8 cellular contexts compared by ENCODE assay signal in genomic region chr4:125317526-125317880, GRCh38. TPM values are rescaled to one million over a fixed set of nuclear protein-coding genes. Genes with fewer than 3 reads are reported as not detected.
DNase-seq lines count a peak whose midpoint lies in the region; ATAC-seq and TF ChIP-seq lines count a peak whose summit lies in the region.

No MANE protein-coding gene starts in this region.

- no TSS peak for BruUV-seq in A673 (replicated peaks; lab: Mats Ljungman, UMichigan)

- TF ChIP-seq CTCF in A673 (conservative IDR thresholded peaks at IDR 0.05; ENCODE audit: low read depth, low read length), result peak; percentile 81
- no peak for TF ChIP-seq CTCF in HEK293 (tag by site-specific recombination; IDR thresholded peaks at IDR 0.05)

- peak; percentile 69 for DNase-seq in A673 (ENCODE audit: low spot score)
- peak in 37 of 61 donors; percentile 3 to 52 (median 26) for DNase-seq in caudate nucleus (lab: John Stamatoyannopoulos, UW)
- peak; percentile 86 for DNase-seq in left kidney (ENCODE audit: low read depth, low spot score)
- DNase-seq in substantia nigra (lab: John Stamatoyannopoulos, UW), result peak in 37 of 49 donors; percentile 4 to 68 (median 38)
- DNase-seq in HAP-1 (ENCODE audit: low spot score in 2 of 2), result no peak

- no peaks in the 10 kb centered on the region for H3K9me3 ChIP-seq in A673 (ENCODE audit: low read depth, low read length, poor library complexity, severe bottlenecking)
- H3K9me3 ChIP-seq in HEK293 (ENCODE audit: control insufficient read depth, insufficient read depth, low read depth, low read length), result no peaks in the 10 kb centered on the region
- H3K9me3 ChIP-seq in HAP-1, result peaks cover 11% of the 10 kb centered on the region

- peaks cover 37% of the 10 kb centered on the region for H3K36me3 ChIP-seq in A673 (ENCODE audit: insufficient read depth, low read length, poor library complexity, severe bottlenecking)
- H3K36me3 ChIP-seq in HEK293 (ENCODE audit: control insufficient read depth in 2 of 2, insufficient read depth in 1 of 2, low read length in 2 of 2), result peaks cover 0 to 17% of the 10 kb centered on the region in 2 experiments; a peak in 1 of 3 replicates
- H3K36me3 ChIP-seq in HAP-1 (replicated peaks), result no peaks in the 10 kb centered on the region; the same call in none of the 2 replicates

- peaks cover 41% of the 10 kb centered on the region for H3K4me1 ChIP-seq in A673 (ENCODE audit: insufficient read depth, low read length, poor library complexity, severe bottlenecking)
- H3K4me1 ChIP-seq in HEK293 (ENCODE audit: control insufficient read depth, insufficient read depth, low read length), result peaks cover 12% of the 10 kb centered on the region
- peaks cover 18% of the 10 kb centered on the region for H3K4me1 ChIP-seq in HAP-1

- intact Hi-C loops in A673 (cut with micrococcal nuclease; ENCODE audit: unreplicated experiment), result loop anchor here (5.0 kb wide), 2 partner anchors 510 to 1640 kb away; no protein-coding TSS in a partner anchor

- H3K27me3 ChIP-seq in A673 (replicated peaks; ENCODE audit: insufficient read depth, low read depth, low read length, poor library complexity), result no peaks in the 10 kb centered on the region
- H3K27me3 ChIP-seq in HAP-1 (ENCODE audit: low read depth), result no peaks in the 10 kb centered on the region

- ATAC-seq in GM18502 (IDR thresholded peaks at IDR 0.05; ENCODE audit: poor library complexity, unreplicated experiment), result no peak
- no peak for ATAC-seq in GM19467 (IDR thresholded peaks at IDR 0.05; ENCODE audit: unreplicated experiment)

- H3K27ac ChIP-seq in A673 (ENCODE audit: low read depth, low read length, poor library complexity, severe bottlenecking) (no peak overlapping the region), HEK293 (ENCODE audit: extremely low read depth, low read depth, low read length) (peak overlapping the region; percentile 40; the same call in 1 of the 2 replicates), caudate nucleus (ENCODE audit: low read depth, low read length) (no peak overlapping the region), substantia nigra (ENCODE audit: low read depth, low read length, poor library complexity, severe bottlenecking) (peak overlapping the region; percentile 50)

- CTCF ChIA-PET in A673 (lab: Charles Lee), result no interaction called here
- CTCF ChIA-PET in HEK293 (lab: Yijun Ruan, JAX), result interaction anchor here (0.6 to 1.1 kb wide), 2 partner anchors 24 to 109 kb away, joined by 3 read pairs; no protein-coding TSS in a partner anchor

- in situ Hi-C loops in HAP-1 (cut with MboI; ENCODE audit: low sequenced_read_pairs), result loop anchor here (10.0 to 25.0 kb wide), 3 partner anchors 427 to 1270 kb away; no protein-coding TSS in a partner anchor

- H3K4me3 ChIP-seq in A673 (ENCODE audit: low read depth, low read length, poor library complexity, severe bottlenecking) (peak overlapping the region; percentile 85), HEK293 (ENCODE audit: low read depth, low read length) (peak overlapping the region; percentile 81), HAP-1 (no peak overlapping the region)

- POLR2A ChIA-PET in A673 (lab: Charles Lee; ENCODE audit: low non-redundant PET) (interaction anchor here (0.6 kb wide), 1 partner anchor 1151 kb away, joined by 22 read pairs; no protein-coding TSS in a partner anchor), HEK293 (lab: Yijun Ruan, JAX) (no interaction called here)

TF ChIP-seq in HEK293, 187 proteins besides CTCF, POLR2A, EP300 and RAD21 (continues in another document):
- TF ChIP-seq EGR2 (tag by site-specific recombination; IDR thresholded peaks at IDR 0.05; ENCODE audit: low read depth), result no peak
- peak; percentile 38; the same call in 1 of the 2 replicates for TF ChIP-seq ZEB2 (tag by site-specific recombination; IDR thresholded peaks at IDR 0.05)
- no peak for TF ChIP-seq ZNF174 (tag by site-specific recombination; IDR thresholded peaks at IDR 0.05)
- no peak for TF ChIP-seq ZNF214 (tag by site-specific recombination; IDR thresholded peaks at IDR 0.05; ENCODE audit: borderline replicate concordance)
- TF ChIP-seq ZNF791 (tag by site-specific recombination; IDR thresholded peaks at IDR 0.05), result no peak
- no peak for TF ChIP-seq ZNF449 (tag by site-specific recombination; IDR thresholded peaks at IDR 0.05)
- no peak for TF ChIP-seq YY2 (tag by site-specific recombination; IDR thresholded peaks at IDR 0.05)
- no peak for TF ChIP-seq ZNF473 (tag by site-specific recombination; IDR thresholded peaks at IDR 0.05)
- TF ChIP-seq ZNF423 (tag by site-specific recombination; IDR thresholded peaks at IDR 0.05), result no peak
- TF ChIP-seq ZNF248 (tag by site-specific recombination; IDR thresholded peaks at IDR 0.05), result no peak
- TF ChIP-seq ZNF768 (tag by site-specific recombination; IDR thresholded peaks at IDR 0.05), result no peak
- TF ChIP-seq ZNF658 (tag by site-specific recombination; IDR thresholded peaks at IDR 0.05), result no peak
- TF ChIP-seq ZFP37 (tag by site-specific recombination; IDR thresholded peaks at IDR 0.05), result no peak
- TF ChIP-seq ZNF10 (tag by site-specific recombination; IDR thresholded peaks at IDR 0.05), result no peak
- TF ChIP-seq ZNF701 (tag by site-specific recombination; IDR thresholded peaks at IDR 0.05), result no peak
- TF ChIP-seq ZBTB26 (tag by site-specific recombination; optimal IDR thresholded peaks at IDR 0.05), result no peak
- TF ChIP-seq ZNF394 (tag by site-specific recombination; IDR thresholded peaks at IDR 0.05; ENCODE audit: borderline replicate concordance), result peak; percentile 60; the same call in 1 of the 2 replicates
- no peak for TF ChIP-seq ZNF155 (tag by site-specific recombination; IDR thresholded peaks at IDR 0.05)
- no peak for TF ChIP-seq ZNF704 (tag by site-specific recombination; IDR thresholded peaks at IDR 0.05)
- no peak for TF ChIP-seq ZNF670 (tag by site-specific recombination; IDR thresholded peaks at IDR 0.05; ENCODE audit: low read depth)
- TF ChIP-seq ZNF558 (tag by site-specific recombination; IDR thresholded peaks at IDR 0.05), result no peak
- no peak for TF ChIP-seq REST (tag by site-specific recombination; IDR thresholded peaks at IDR 0.05)
- TF ChIP-seq ZNF600 (tag by site-specific recombination; IDR thresholded peaks at IDR 0.05), result peak; percentile 39; the same call in 1 of the 2 replicates
- TF ChIP-seq ZNF184 (tag by site-specific recombination; IDR thresholded peaks at IDR 0.05), result no peak
- TF ChIP-seq ZNF792 (tag by site-specific recombination; IDR thresholded peaks at IDR 0.05), result no peak

RNA-seq across cellular contexts. Expression of gene FAT4, which starts 2.7 kb away (rescaled TPM):
- total RNA-seq in A673 (2021), result 31.3 and 33.6 TPM in 2 replicates

Comparison
In these comparisons a context has a peak if more than half of its experiments do, and no peak if none do; other contexts are left out.
1. DNase-seq: peak in A673 (single experiment), caudate nucleus (37 of 61), left kidney (single experiment) and substantia nigra (37 of 49); none in HAP-1 (0 of 2).
2. H3K27ac ChIP-seq: peak in HEK293 (single experiment) and substantia nigra (single experiment); none in A673 (single experiment) and caudate nucleus (single experiment).